ENCODE assay signal across 8 cellular contexts in the genomic region with DNA sequence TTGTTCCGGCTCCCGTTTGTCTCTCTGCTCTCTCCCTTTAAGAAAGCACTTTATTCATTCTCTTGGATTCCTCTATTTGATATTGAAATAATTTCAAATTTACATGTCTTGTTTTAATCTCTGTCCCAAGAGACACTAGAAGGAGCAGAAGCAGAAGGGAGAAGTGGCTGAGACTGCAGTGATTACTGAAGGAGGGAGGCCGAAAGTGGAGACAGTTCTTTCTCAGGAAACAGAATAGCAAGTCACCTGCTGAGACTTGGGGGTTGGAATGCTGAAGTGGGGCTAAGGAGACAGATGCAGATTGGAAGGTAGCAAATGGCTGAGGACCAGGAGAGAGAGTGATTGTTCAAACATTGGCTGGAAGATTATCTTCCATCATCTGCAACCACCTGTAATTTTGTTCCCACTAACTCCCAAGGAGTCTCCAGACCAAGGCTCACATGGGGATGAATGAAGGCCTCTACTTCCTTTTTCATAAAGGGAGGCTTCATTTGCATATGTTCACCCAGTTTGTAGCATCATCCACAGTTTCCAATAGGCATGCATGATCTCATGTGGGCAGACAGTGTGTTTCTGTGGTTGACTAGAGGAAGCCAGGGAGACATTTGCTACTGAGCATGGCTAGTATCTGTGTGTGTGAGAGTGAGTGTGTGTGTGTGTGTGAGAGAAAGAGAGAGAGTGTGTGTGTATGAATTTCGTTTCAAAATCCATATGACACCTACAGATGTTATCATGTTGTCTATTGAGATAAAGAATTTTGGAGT. TPM values are rescaled to one million over a fixed set of nuclear protein-coding genes. Genes with fewer than 3 reads are reported as not detected.
A peak's percentile ranks its signal among the peaks of the same experiment; 100 is the strongest.
DNase-seq lines count a peak whose midpoint lies in the region; ATAC-seq and TF ChIP-seq lines count a peak whose summit lies in the region.

No MANE protein-coding gene starts in this region.

- H3K36me3 Mint-ChIP-seq in activated CD4-positive, alpha-beta T cell treated with anti-CD3 and anti-CD28 coated beads for 36 hours (ENCODE audit: low read depth): no peaks in the 10 kb centered on the region
- no peaks in the 10 kb centered on the region for H3K36me3 Mint-ChIP-seq in activated CD4-positive, alpha-beta T cell treated with anti-CD3 and anti-CD28 coated beads, Interleukin-2, amount 10 ng/mL, durations not matched to agents 24 days and 14 days (ENCODE audit: low read depth)
- H3K36me3 Mint-ChIP-seq in stimulated activated naive B cell treated with anti-CD40 and anti-IgM and Interleukin-4, amounts not matched to agents 10 μg/mL and 1 μg/mL and 100 μg/mL, for 72 hours: no peaks in the 10 kb centered on the region

- peak; percentile 99 for ATAC-seq in activated CD4-positive, alpha-beta T cell treated with anti-CD3 and anti-CD28 coated beads for 36 hours
- ATAC-seq in HG03196 (IDR thresholded peaks at IDR 0.05; ENCODE audit: unreplicated experiment) (peak; percentile 65), GM19023 (IDR thresholded peaks at IDR 0.05; ENCODE audit: unreplicated experiment) (no peak)
- peak; percentile 98 for ATAC-seq in stimulated activated naive B cell treated with anti-CD40 and anti-IgM and Interleukin-4, amounts not matched to agents 10 μg/mL and 1 μg/mL and 100 μg/mL, for 72 hours (replicated peaks)

- intact Hi-C loops in activated CD4-positive, alpha-beta T cell treated with anti-CD3 and anti-CD28 coated beads for 36 hours (cut with DNase I, micrococcal nuclease): no loop called here
- intact Hi-C loops in activated CD4-positive, alpha-beta T cell treated with anti-CD3 and anti-CD28 coated beads, Interleukin-2, amount 10 ng/mL, durations not matched to agents 24 days and 14 days (cut with micrococcal nuclease): loop anchor here (2.0 to 5.0 kb wide), 4 partner anchors 62 to 498 kb away; a partner anchor contains a TSS
- intact Hi-C loops in esophagus squamous epithelium (cut with DNase I): no loop called here

- H3K27me3 Mint-ChIP-seq in activated CD4-positive, alpha-beta T cell treated with anti-CD3 and anti-CD28 coated beads for 36 hours: no peaks in the 10 kb centered on the region
- no peaks in the 10 kb centered on the region for H3K27me3 Mint-ChIP-seq in activated CD4-positive, alpha-beta T cell treated with anti-CD3 and anti-CD28 coated beads, Interleukin-2, amount 10 ng/mL, durations not matched to agents 24 days and 14 days
- no peaks in the 10 kb centered on the region for H3K27me3 Mint-ChIP-seq in stimulated activated naive B cell treated with anti-CD40 and anti-IgM and Interleukin-4, amounts not matched to agents 10 μg/mL and 1 μg/mL and 100 μg/mL, for 72 hours

- 69 to 74% methylated on average over 4 of the region's 4 CpGs for WGBS in esophagus squamous epithelium, 2 donors

- no peak overlapping the region for H3K4me3 Mint-ChIP-seq in activated CD4-positive, alpha-beta T cell treated with anti-CD3 and anti-CD28 coated beads for 36 hours
- peak overlapping the region; percentile 4 for H3K4me3 Mint-ChIP-seq in activated CD4-positive, alpha-beta T cell treated with anti-CD3 and anti-CD28 coated beads, Interleukin-2, amount 10 ng/mL, durations not matched to agents 24 days and 14 days
- H3K4me3 Mint-ChIP-seq in stimulated activated naive B cell treated with anti-CD40 and anti-IgM and Interleukin-4, amounts not matched to agents 10 μg/mL and 1 μg/mL and 100 μg/mL, for 72 hours: peak overlapping the region; percentile 22 to 25

- no peaks in the 10 kb centered on the region for H3K9me3 Mint-ChIP-seq in activated CD4-positive, alpha-beta T cell treated with anti-CD3 and anti-CD28 coated beads for 36 hours (ENCODE audit: low read depth)
- H3K9me3 Mint-ChIP-seq in activated CD4-positive, alpha-beta T cell treated with anti-CD3 and anti-CD28 coated beads, Interleukin-2, amount 10 ng/mL, durations not matched to agents 24 days and 14 days: no peaks in the 10 kb centered on the region
- peaks cover 0 to 1% of the 10 kb centered on the region in 2 donors for H3K9me3 Mint-ChIP-seq in stimulated activated naive B cell treated with anti-CD40 and anti-IgM and Interleukin-4, amounts not matched to agents 10 μg/mL and 1 μg/mL and 100 μg/mL, for 72 hours

- POLR2A ChIA-PET in activated CD4-positive, alpha-beta T cell treated with anti-CD3 and anti-CD28 coated beads for 36 hours (lab: Charles Lee): no interaction called here

- peaks cover 19% of the 10 kb centered on the region for H3K4me1 Mint-ChIP-seq in activated CD4-positive, alpha-beta T cell treated with anti-CD3 and anti-CD28 coated beads for 36 hours
- H3K4me1 Mint-ChIP-seq in activated CD4-positive, alpha-beta T cell treated with anti-CD3 and anti-CD28 coated beads, Interleukin-2, amount 10 ng/mL, durations not matched to agents 24 days and 14 days: peaks cover 25% of the 10 kb centered on the region
- peaks cover 15 to 39% of the 10 kb centered on the region in 2 donors for H3K4me1 Mint-ChIP-seq in stimulated activated naive B cell treated with anti-CD40 and anti-IgM and Interleukin-4, amounts not matched to agents 10 μg/mL and 1 μg/mL and 100 μg/mL, for 72 hours

- no peaks in the 10 kb centered on the region for H3K9me3 ChIP-seq in esophagus squamous epithelium

- H3K27me3 ChIP-seq in esophagus squamous epithelium: no peaks in the 10 kb centered on the region

- no peaks in the 10 kb centered on the region for H3K36me3 ChIP-seq in esophagus squamous epithelium

- in situ Hi-C loops in ACHN (cut with HindIII; ENCODE audit: low pct_ligation_motif_present, low pct_unique_long_range_greater_than_20kb, low sequenced_read_pairs): no loop called here

- no peak for TF ChIP-seq CTCF in esophagus squamous epithelium (IDR thresholded peaks at IDR 0.05)

- CTCF ChIA-PET in activated CD4-positive, alpha-beta T cell treated with anti-CD3 and anti-CD28 coated beads for 36 hours (lab: Charles Lee): interaction anchor here (0.6 kb wide), 1 partner anchor 164 kb away, joined by 3 read pairs; no protein-coding TSS in a partner anchor

- no peaks in the 10 kb centered on the region for H3K4me1 ChIP-seq in esophagus squamous epithelium

- peak; percentile 55 for DNase-seq in activated CD4-positive, alpha-beta T cell treated with anti-CD3 and anti-CD28 coated beads for 36 hours
- DNase-seq in activated CD4-positive, alpha-beta T cell treated with anti-CD3 and anti-CD28 coated beads for 1 hour: no peak
- DNase-seq in activated CD4-positive, alpha-beta T cell treated with anti-CD3 and anti-CD28 coated beads, Interleukin-2, amount 10 ng/mL, durations not matched to agents 24 days and 14 days: peak; percentile 85
- peak; percentile 46 for DNase-seq in stimulated activated naive B cell treated with anti-CD40 and anti-IgM and Interleukin-4, amounts not matched to agents 10 μg/mL and 1 μg/mL and 100 μg/mL, for 72 hours
- DNase-seq in ACHN: no peak
- no peak for DNase-seq in esophagus squamous epithelium (lab: John Stamatoyannopoulos, UW)

- H3K27ac Mint-ChIP-seq in activated CD4-positive, alpha-beta T cell treated with anti-CD3 and anti-CD28 coated beads for 36 hours: no peak overlapping the region
- peak overlapping the region; percentile 10 for H3K27ac Mint-ChIP-seq in activated CD4-positive, alpha-beta T cell treated with anti-CD3 and anti-CD28 coated beads, Interleukin-2, amount 10 ng/mL, durations not matched to agents 24 days and 14 days
- peak overlapping the region; percentile 89 for H3K27ac Mint-ChIP-seq in stimulated activated naive B cell treated with anti-CD40 and anti-IgM and Interleukin-4, amounts not matched to agents 10 μg/mL and 1 μg/mL and 100 μg/mL, for 72 hours

- H3K27ac ChIP-seq in esophagus squamous epithelium: no peak overlapping the region

- TF ChIP-seq POLR2A in esophagus squamous epithelium (IDR thresholded peaks at IDR 0.05): no peak

- no peak overlapping the region for H3K4me3 ChIP-seq in esophagus squamous epithelium

RNA-seq across cellular contexts. Expression of a gene that starts 24.0 kb away (rescaled TPM):
- total RNA-seq in activated CD4-positive, alpha-beta T cell treated with anti-CD3 and anti-CD28 coated beads for 36 hours: not detected
- total RNA-seq in activated CD4-positive, alpha-beta T cell treated with anti-CD3 and anti-CD28 coated beads, Interleukin-2, amount 10 ng/mL, durations not matched to agents 24 days and 14 days: not detected in 2 replicates
- 100 to 1,000 TPM in 1 of 4 donors, 1 to 10 TPM in 2, under 1 TPM in 1; 0.57 to 204 (median 2.6) TPM for total RNA-seq in esophagus squamous epithelium

RNA-seq across cellular contexts. Expression of a gene that starts 33.7 kb away (rescaled TPM):
- 1 to 10 TPM; 1.0 to 1.3 TPM for total RNA-seq in activated CD4-positive, alpha-beta T cell treated with anti-CD3 and anti-CD28 coated beads for 36 hours
- total RNA-seq in activated CD4-positive, alpha-beta T cell treated with anti-CD3 and anti-CD28 coated beads, Interleukin-2, amount 10 ng/mL, durations not matched to agents 24 days and 14 days: 1.7 and 1.9 TPM in 2 replicates
- 1 to 10 TPM in 2 of 4 donors, under 1 TPM in 1, not detected in 1; 0.48 to 1.5 (median 1.1) TPM for total RNA-seq in esophagus squamous epithelium

RNA-seq across cellular contexts. Expression of a gene that starts 57.1 kb away (rescaled TPM):
- total RNA-seq in activated CD4-positive, alpha-beta T cell treated with anti-CD3 and anti-CD28 coated beads for 36 hours: not detected
- not detected in 2 replicates for total RNA-seq in activated CD4-positive, alpha-beta T cell treated with anti-CD3 and anti-CD28 coated beads, Interleukin-2, amount 10 ng/mL, durations not matched to agents 24 days and 14 days
- not detected for total RNA-seq in esophagus squamous epithelium

Comparison
In these comparisons a context has a peak if more than half of its experiments do, and no peak if none do; other contexts are left out.
1. DNase-seq: peak in activated CD4-positive, alpha-beta T cell treated with anti-CD3 and anti-CD28 coated beads for 36 hours (single experiment), activated CD4-positive, alpha-beta T cell treated with anti-CD3 and anti-CD28 coated beads, Interleukin-2, amount 10 ng/mL, durations not matched to agents 24 days and 14 days (single experiment) and stimulated activated naive B cell treated with anti-CD40 and anti-IgM and Interleukin-4, amounts not matched to agents 10 μg/mL and 1 μg/mL and 100 μg/mL, for 72 hours (single experiment); none in activated CD4-positive, alpha-beta T cell treated with anti-CD3 and anti-CD28 coated beads for 1 hour (single experiment), ACHN (single experiment) and esophagus squamous epithelium (single experiment).